Comparison of ENCODE assay signal across 8 cellular contexts in the genomic region with DNA sequence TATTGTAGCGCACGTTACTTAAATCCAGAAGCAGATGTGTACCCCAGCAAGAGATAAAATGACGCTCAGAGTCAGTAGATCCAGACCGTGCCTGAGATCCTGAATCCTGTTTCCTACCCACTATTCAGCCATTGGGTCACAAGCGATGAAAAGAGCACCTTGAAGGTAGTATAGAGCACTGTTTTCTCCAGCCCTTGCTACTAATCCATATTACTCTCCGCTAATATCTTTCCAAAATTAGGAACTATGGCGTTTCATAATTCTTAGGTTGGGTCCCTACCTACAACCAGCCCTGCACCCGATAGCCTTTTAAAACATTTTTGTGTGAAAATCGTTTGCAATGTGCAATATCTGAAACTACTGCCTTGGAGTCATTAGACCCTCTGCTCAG. TPM values are rescaled to one million over a fixed set of nuclear protein-coding genes. Genes with fewer than 3 reads are reported as not detected.
DNase-seq lines count a peak whose midpoint lies in the region; ATAC-seq, FAIRE-seq and TF ChIP-seq lines count a peak whose summit lies in the region.

No MANE protein-coding gene starts in this region.

- no CpG with 5 or more reads among the region's 9 CpGs for WGBS in mesendoderm (ENCODE audit: extremely low coverage, insufficient coverage, low lambda C conversion rate)

- H3K79me1 ChIP-seq in mesendoderm (ENCODE audit: low read length): peaks cover 11% of the 10 kb centered on the region

- peak overlapping the region; percentile 78 for H3K4me3 ChIP-seq in bronchial epithelial cell (ENCODE audit: low read depth, low read length)
- H3K4me3 ChIP-seq in mesendoderm (ENCODE audit: low read length): peak overlapping the region; percentile 85

- ATAC-seq in Right ventricle myocardium inferior (peak; percentile 8), HG03520 (IDR thresholded peaks at IDR 0.05; ENCODE audit: unreplicated experiment) (peak; percentile 9)

- FAIRE-seq in bronchial epithelial cell (lab: Jason Lieb, UNC): no peak

- H3K4ac ChIP-seq in mesendoderm (ENCODE audit: low read depth, low read length): no peak overlapping the region

- H2BK5ac ChIP-seq in mesendoderm (ENCODE audit: low read length): peak overlapping the region; percentile 27

- DNase-seq in Right ventricle myocardium inferior (ENCODE audit: missing footprints) (no peak), cardiac septum (ENCODE audit: low spot score) (no peak), bronchial epithelial cell (ENCODE audit: low read depth) (no peak), mesendoderm (no peak), NCI-H748 (lab: John Stamatoyannopoulos, UW; ENCODE audit: unreplicated experiment) (no peak), mucosa of gallbladder (ENCODE audit: low spot score) (no peak), NCI-H2196 treated with DMSO at 0.1 percent for 48 hours (lab: John Stamatoyannopoulos, UW; ENCODE audit: unreplicated experiment) (no peak)

- peak overlapping the region; percentile 95 for H3K9ac ChIP-seq in mesendoderm (ENCODE audit: low read length)

- peak overlapping the region; percentile 96 for H3K56ac ChIP-seq in mesendoderm (ENCODE audit: low read length)

- H3K27me3 ChIP-seq in bronchial epithelial cell (ENCODE audit: control insufficient read depth, insufficient read depth, low read length): no peaks in the 10 kb centered on the region
- no peaks in the 10 kb centered on the region for H3K27me3 ChIP-seq in mesendoderm (ENCODE audit: insufficient read depth, low read length, poor library complexity)

- H3K4me1 ChIP-seq in mesendoderm (ENCODE audit: control insufficient read depth, low read depth, low read length): no peaks in the 10 kb centered on the region

- no peak overlapping the region for H2BK15ac ChIP-seq in mesendoderm (replicated peaks; ENCODE audit: low read depth)

- peak overlapping the region; percentile 93 for H4K8ac ChIP-seq in mesendoderm (ENCODE audit: low read depth, low read length)

- peak overlapping the region; percentile 13 for H3K18ac ChIP-seq in mesendoderm (ENCODE audit: low read length)

- peak overlapping the region; percentile 91 for H3K27ac ChIP-seq in mesendoderm (ENCODE audit: low read depth, low read length)

- H2BK120ac ChIP-seq in mesendoderm (ENCODE audit: low read depth, low read length): no peak overlapping the region

- H3K4me2 ChIP-seq in mesendoderm (ENCODE audit: low read length): peak overlapping the region; percentile 51

- intact Hi-C loops in Right ventricle myocardium inferior (cut with DNase I): no loop called here
- intact Hi-C loops in cardiac septum (cut with DNase I): no loop called here

- no peak for TF ChIP-seq CTCF in bronchial epithelial cell (IDR thresholded peaks at IDR 0.05; ENCODE audit: insufficient read depth, low read length, severe bottlenecking)

- H2AK5ac ChIP-seq in mesendoderm (ENCODE audit: low read length): no peak overlapping the region

- peaks cover 2% of the 10 kb centered on the region for H3K36me3 ChIP-seq in bronchial epithelial cell (ENCODE audit: control insufficient read depth, insufficient read depth, low read length)
- H3K36me3 ChIP-seq in mesendoderm (ENCODE audit: control insufficient read depth, insufficient read depth, low read length): peaks cover 1% of the 10 kb centered on the region

- H4K5ac ChIP-seq in mesendoderm (ENCODE audit: low read length): no peak overlapping the region

- peaks cover 6% of the 10 kb centered on the region for H3K79me2 ChIP-seq in mesendoderm (ENCODE audit: control insufficient read depth, insufficient read depth, low read length)

- H3K23ac ChIP-seq in mesendoderm (ENCODE audit: low read length): no peak overlapping the region

RNA-seq across cellular contexts. Expression of a gene that starts 0.6 kb away (rescaled TPM):
- total RNA-seq in Right ventricle myocardium inferior: 13.5 TPM
- 7.7 TPM for total RNA-seq in cardiac septum
- 9.3 and 9.7 TPM in 2 replicates for total RNA-seq in bronchial epithelial cell
- 15.7 TPM for polyA plus RNA-seq in mesendoderm (2013, experiment 1 of 2)
- 15.1 TPM for polyA plus RNA-seq in mesendoderm (2013, experiment 2 of 2)
- 45.9 TPM for total RNA-seq in mucosa of gallbladder

RNA-seq across cellular contexts. Expression of a gene that starts 0.8 kb away (rescaled TPM):
- total RNA-seq in Right ventricle myocardium inferior: 12.5 TPM
- total RNA-seq in cardiac septum: 12.6 TPM
- 15.7 and 25.0 TPM in 2 replicates for total RNA-seq in bronchial epithelial cell
- 28.8 TPM for polyA plus RNA-seq in mesendoderm (2013, experiment 1 of 2)
- 27.7 TPM for polyA plus RNA-seq in mesendoderm (2013, experiment 2 of 2)
- total RNA-seq in mucosa of gallbladder: 22.5 TPM
